In the genomic region with DNA sequence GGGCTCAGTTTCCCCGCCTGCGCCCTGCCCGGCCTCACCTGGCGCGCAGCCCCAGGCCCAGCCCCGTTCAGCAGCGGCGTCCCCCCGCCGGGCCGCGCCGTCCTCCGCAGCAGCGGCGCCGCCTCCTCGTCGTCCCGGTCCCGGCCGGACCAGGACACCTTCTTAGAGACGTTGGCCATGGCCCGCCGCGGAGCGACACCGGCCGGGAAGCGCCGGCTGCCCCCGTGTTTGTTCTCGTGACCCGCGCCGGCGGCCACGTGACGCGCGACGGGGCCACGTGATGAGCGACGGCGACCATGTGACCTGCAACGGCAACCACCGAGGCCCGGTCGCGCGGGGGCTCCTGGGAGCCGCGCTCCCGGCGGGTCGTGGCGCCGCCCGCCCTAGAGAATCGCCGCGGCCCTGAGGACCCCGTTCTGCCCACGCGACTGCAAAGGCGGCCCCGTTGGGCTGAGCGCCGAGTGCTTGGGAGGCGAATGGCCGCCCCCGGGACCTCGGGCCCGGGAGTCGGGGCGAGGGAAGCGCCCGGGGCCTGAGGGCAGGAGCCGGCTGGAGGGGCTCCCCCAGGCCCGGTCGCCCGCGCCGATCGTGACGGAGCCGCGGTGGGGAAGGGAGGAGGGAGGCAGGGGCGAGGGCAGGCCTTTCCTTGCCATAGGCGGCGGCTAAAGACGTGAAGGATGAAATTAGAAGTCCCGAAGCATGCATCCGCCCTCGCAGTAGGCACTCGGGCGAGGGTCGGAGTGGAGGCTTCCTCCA, we compare ENCODE assay signal across 1 cellular context.
A peak's percentile ranks its signal among the peaks of the same experiment; 100 is the strongest.
TF ChIP-seq lines count a peak whose summit lies in the region.

CLCN7 (minus strand) TSS at position 233 of the 756 bp plus-strand sequence; CDS start at position 179, 54 bp downstream.

TF ChIP-seq in HepG2, 621 proteins besides CTCF, POLR2A, EP300 and RAD21 (continued from another document and continues in another):
- peak; percentile 38; the same call in 1 of the 2 replicates for TF ChIP-seq MLXIP (CRISPR knock-in tag; IDR thresholded peaks at IDR 0.05; ENCODE audit: borderline replicate concordance)
- TF ChIP-seq, protein P1, sequence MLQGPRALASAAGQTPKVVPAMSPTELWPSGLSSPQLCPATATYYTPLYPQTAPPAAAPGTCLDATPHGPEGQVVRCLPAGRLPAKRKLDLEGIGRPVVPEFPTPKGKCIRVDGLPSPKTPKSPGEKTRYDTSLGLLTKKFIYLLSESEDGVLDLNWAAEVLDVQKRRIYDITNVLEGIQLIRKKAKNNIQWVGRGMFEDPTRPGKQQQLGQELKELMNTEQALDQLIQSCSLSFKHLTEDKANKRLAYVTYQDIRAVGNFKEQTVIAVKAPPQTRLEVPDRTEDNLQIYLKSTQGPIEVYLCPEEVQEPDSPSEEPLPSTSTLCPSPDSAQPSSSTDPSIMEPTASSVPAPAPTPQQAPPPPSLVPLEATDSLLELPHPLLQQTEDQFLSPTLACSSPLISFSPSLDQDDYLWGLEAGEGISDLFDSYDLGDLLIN (CRISPR knock-in tag; IDR thresholded peaks at IDR 0.05; ENCODE audit: borderline replicate concordance) = no peak
- no peak for TF ChIP-seq ZNF101 (CRISPR knock-in tag; IDR thresholded peaks at IDR 0.05; ENCODE audit: borderline replicate concordance, low read depth)
- TF ChIP-seq ATF7 (IDR thresholded peaks at IDR 0.05) = no peak
- TF ChIP-seq ATF7 (CRISPR knock-in tag; IDR thresholded peaks at IDR 0.05) = no peak; the same call in 1 of the 2 replicates
- TF ChIP-seq SP4 (CRISPR knock-in tag; IDR thresholded peaks at IDR 0.05) = peak; percentile 42; the same call in 1 of the 2 replicates
- TF ChIP-seq, protein P2, sequence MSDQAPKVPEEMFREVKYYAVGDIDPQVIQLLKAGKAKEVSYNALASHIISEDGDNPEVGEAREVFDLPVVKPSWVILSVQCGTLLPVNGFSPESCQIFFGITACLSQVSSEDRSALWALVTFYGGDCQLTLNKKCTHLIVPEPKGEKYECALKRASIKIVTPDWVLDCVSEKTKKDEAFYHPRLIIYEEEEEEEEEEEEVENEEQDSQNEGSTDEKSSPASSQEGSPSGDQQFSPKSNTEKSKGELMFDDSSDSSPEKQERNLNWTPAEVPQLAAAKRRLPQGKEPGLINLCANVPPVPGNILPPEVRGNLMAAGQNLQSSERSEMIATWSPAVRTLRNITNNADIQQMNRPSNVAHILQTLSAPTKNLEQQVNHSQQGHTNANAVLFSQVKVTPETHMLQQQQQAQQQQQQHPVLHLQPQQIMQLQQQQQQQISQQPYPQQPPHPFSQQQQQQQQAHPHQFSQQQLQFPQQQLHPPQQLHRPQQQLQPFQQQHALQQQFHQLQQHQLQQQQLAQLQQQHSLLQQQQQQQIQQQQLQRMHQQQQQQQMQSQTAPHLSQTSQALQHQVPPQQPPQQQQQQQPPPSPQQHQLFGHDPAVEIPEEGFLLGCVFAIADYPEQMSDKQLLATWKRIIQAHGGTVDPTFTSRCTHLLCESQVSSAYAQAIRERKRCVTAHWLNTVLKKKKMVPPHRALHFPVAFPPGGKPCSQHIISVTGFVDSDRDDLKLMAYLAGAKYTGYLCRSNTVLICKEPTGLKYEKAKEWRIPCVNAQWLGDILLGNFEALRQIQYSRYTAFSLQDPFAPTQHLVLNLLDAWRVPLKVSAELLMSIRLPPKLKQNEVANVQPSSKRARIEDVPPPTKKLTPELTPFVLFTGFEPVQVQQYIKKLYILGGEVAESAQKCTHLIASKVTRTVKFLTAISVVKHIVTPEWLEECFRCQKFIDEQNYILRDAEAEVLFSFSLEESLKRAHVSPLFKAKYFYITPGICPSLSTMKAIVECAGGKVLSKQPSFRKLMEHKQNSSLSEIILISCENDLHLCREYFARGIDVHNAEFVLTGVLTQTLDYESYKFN (CRISPR knock-in tag; conservative IDR thresholded peaks at IDR 0.05) = 0 out of 2 replicates have a peak, but pooled peaks have one; percentile 33
- no peak for TF ChIP-seq FOSL1 (CRISPR knock-in tag; IDR thresholded peaks at IDR 0.05; ENCODE audit: borderline replicate concordance)
- TF ChIP-seq ZNF407 (CRISPR knock-in tag; IDR thresholded peaks at IDR 0.05; ENCODE audit: not compliant biosample characterization) = peak; percentile 83
- peak; percentile 93; the same call in 1 of the 2 replicates for TF ChIP-seq PRMT3 (CRISPR knock-in tag; IDR thresholded peaks at IDR 0.05; ENCODE audit: borderline replicate concordance, low read depth)
- TF ChIP-seq ASH2L (IDR thresholded peaks at IDR 0.05; ENCODE audit: insufficient read length, low read depth, low read length) = peak; percentile 64
- no peak for TF ChIP-seq NPAS2 (CRISPR knock-in tag; IDR thresholded peaks at IDR 0.05; ENCODE audit: borderline replicate concordance)
- no peak for TF ChIP-seq NCOA5 (CRISPR knock-in tag; IDR thresholded peaks at IDR 0.05)
- no peak for TF ChIP-seq PAWR (CRISPR knock-in tag; IDR thresholded peaks at IDR 0.05; ENCODE audit: borderline replicate concordance)
- TF ChIP-seq NCOA2 (CRISPR knock-in tag; IDR thresholded peaks at IDR 0.05) = peak; percentile 11; the same call in 1 of the 2 replicates
- peak; percentile 81; the same call in 1 of the 2 replicates for TF ChIP-seq BRCA1 (CRISPR knock-in tag; IDR thresholded peaks at IDR 0.05)
- 0 out of 2 replicates have a peak, but pooled peaks have one; percentile 74 for TF ChIP-seq ZBTB26 (CRISPR knock-in tag; IDR thresholded peaks at IDR 0.05; ENCODE audit: borderline replicate concordance)
- peak; percentile 60; the same call in 1 of the 2 replicates for TF ChIP-seq ZNF879 (CRISPR knock-in tag; IDR thresholded peaks at IDR 0.05)
- peak; percentile 38; the same call in 1 of the 2 replicates for TF ChIP-seq AKAP8 (CRISPR knock-in tag; IDR thresholded peaks at IDR 0.05)
- TF ChIP-seq POLR2AphosphoS2 (IDR thresholded peaks at IDR 0.05; ENCODE audit: low read depth, low read length) = no peak
- TF ChIP-seq DNMT1 (CRISPR knock-in tag; IDR thresholded peaks at IDR 0.05) = no peak; the same call in 1 of the 2 replicates
- TF ChIP-seq ZSCAN9 (CRISPR knock-in tag; IDR thresholded peaks at IDR 0.05; ENCODE audit: borderline replicate concordance) = peak; percentile 95
- no peak for TF ChIP-seq NAIF1 (CRISPR knock-in tag; IDR thresholded peaks at IDR 0.05; ENCODE audit: borderline replicate concordance)
- no peak for TF ChIP-seq HHEX (CRISPR knock-in tag; IDR thresholded peaks at IDR 0.05)
- TF ChIP-seq, protein P3, sequence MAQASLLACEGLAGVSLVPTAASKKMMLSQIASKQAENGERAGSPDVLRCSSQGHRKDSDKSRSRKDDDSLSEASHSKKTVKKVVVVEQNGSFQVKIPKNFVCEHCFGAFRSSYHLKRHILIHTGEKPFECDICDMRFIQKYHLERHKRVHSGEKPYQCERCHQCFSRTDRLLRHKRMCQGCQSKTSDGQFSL (CRISPR knock-in tag; IDR thresholded peaks at IDR 0.05) = no peak; the same call in 1 of the 2 replicates
- no peak for TF ChIP-seq TOE1 (CRISPR knock-in tag; IDR thresholded peaks at IDR 0.05)
- TF ChIP-seq POGK (CRISPR knock-in tag; conservative IDR thresholded peaks at IDR 0.05) = peak; percentile 87
- peak; percentile 39; the same call in 1 of the 2 replicates for TF ChIP-seq HNF4G (IDR thresholded peaks at IDR 0.05; ENCODE audit: borderline replicate concordance, low read depth, low read length)
- peak; percentile 48; the same call in 1 of the 2 replicates for TF ChIP-seq HNF4G (CRISPR knock-in tag; IDR thresholded peaks at IDR 0.05; ENCODE audit: borderline replicate concordance, low read depth)
- no peak for TF ChIP-seq SMARCE1 (IDR thresholded peaks at IDR 0.05; ENCODE audit: borderline replicate concordance)
- no peak for TF ChIP-seq ZEB1 (IDR thresholded peaks at IDR 0.05; ENCODE audit: insufficient replicate concordance, low read depth)
